7 cellular contexts compared by ENCODE assay signal in genomic region chr9:35771524-35771923, GRCh38. TPM values are rescaled to one million over a fixed set of nuclear protein-coding genes. Genes with fewer than 3 reads are reported as not detected.
DNase-seq lines count a peak whose midpoint lies in the region; ATAC-seq and TF ChIP-seq lines count a peak whose summit lies in the region.
"Had no signal": no experiment of that assay in that cellular context is flagged by ENCODE, and none has a peak within 500 bp of the region (broad histone marks: within the 10 kb centered on the region; RNA-seq: fewer than 3 reads in every experiment).

No MANE protein-coding gene starts in this region.

- no peaks in the 10 kb centered on the region for H3K9me2 ChIP-seq in OCI-LY7 (ENCODE audit: insufficient read depth, low read length)

- H3K4me2 ChIP-seq in OCI-LY7 (ENCODE audit: low read length) = peak overlapping the region; percentile 4; the same call in 1 of the 2 replicates

- no peak for TF ChIP-seq CTCF in OCI-LY7 (conservative IDR thresholded peaks at IDR 0.05; ENCODE audit: low read length)

- no peaks in the 10 kb centered on the region for H3K9me3 ChIP-seq in OCI-LY7 (ENCODE audit: low read length)

- intact Hi-C loops in OCI-LY7 (cut with micrococcal nuclease; ENCODE audit: unreplicated experiment) = no loop called here
- intact Hi-C loops in left colon (cut with DNase I, micrococcal nuclease) = no loop called here

- H3K36me3 ChIP-seq in OCI-LY7 (ENCODE audit: insufficient read depth, low read length) = no peaks in the 10 kb centered on the region

- no peak overlapping the region for H3K4me3 ChIP-seq in OCI-LY7 (ENCODE audit: low read depth, low read length, poor library complexity, severe bottlenecking)

- no peaks in the 10 kb centered on the region for H4K20me1 ChIP-seq in OCI-LY7 (ENCODE audit: insufficient read depth, low read length)

- no peak overlapping the region for H3K27ac ChIP-seq in OCI-LY7 (ENCODE audit: low read depth, low read length, poor library complexity, severe bottlenecking)

- CTCF ChIA-PET in OCI-LY7 (lab: Charles Lee; ENCODE audit: unreplicated experiment) = no interaction called here

- DNase-seq in DMS53 treated with DMSO at 0.1 percent for 48 hours (lab: John Stamatoyannopoulos, UW; ENCODE audit: unreplicated experiment) (peak; percentile 16), OCI-LY7 (ENCODE audit: low spot score) (no peak), left colon (peak in 1 of 2 donors; percentile 38), NCI-H524 treated with DMSO at 0.1 percent for 48 hours (lab: John Stamatoyannopoulos, UW) (no peak)
- DNase-seq: CD8-positive, alpha-beta memory T cell had no signal

- POLR2A ChIA-PET in OCI-LY7 (lab: Charles Lee) = interaction anchor here (1.1 to 2.0 kb wide), 5 partner anchors 9 to 136 kb away, joined by 3 to 9 read pairs (median 5); partner anchors contain the start of genes GBA2 and RGP1

- H3K4me1 ChIP-seq in OCI-LY7 (ENCODE audit: insufficient read depth, low read length, poor library complexity, severe bottlenecking) = peaks cover 65% of the 10 kb centered on the region

- no peaks in the 10 kb centered on the region; the same call in 1 of the 2 replicates for H3K79me2 ChIP-seq in OCI-LY7 (ENCODE audit: insufficient read depth, low read depth, low read length)

- H2AFZ ChIP-seq in OCI-LY7 (ENCODE audit: low read length) = no peak overlapping the region

- peak; percentile 61 for ATAC-seq in left colon
- ATAC-seq in HG03108 (IDR thresholded peaks at IDR 0.05; ENCODE audit: unreplicated experiment) = no peak
- no peak for ATAC-seq in HG02798 (IDR thresholded peaks at IDR 0.05; ENCODE audit: poor library complexity, unreplicated experiment)

- no TSS peak for BruUV-seq in OCI-LY7 (replicated peaks; lab: Mats Ljungman, UMichigan)

RNA-seq across cellular contexts. Expression of gene MSMP, which starts 17.4 kb away (rescaled TPM):
- total RNA-seq in OCI-LY7 (2014; rRNA removed; shearing (Covaris generic)) = 0.67 and 2.3 TPM in 2 replicates
- total RNA-seq in OCI-LY7 (2022) = 4.1 and 4.4 TPM in 2 replicates
- not detected for total RNA-seq in left colon

RNA-seq across cellular contexts. Expression of gene NPR2, which starts 19.9 kb away (rescaled TPM):
- 3.0 and 9.8 TPM in 2 replicates for total RNA-seq in OCI-LY7 (2014; rRNA removed; shearing (Covaris generic))
- 3.5 and 4.7 TPM in 2 replicates for total RNA-seq in OCI-LY7 (2022)
- 1 to 10 TPM; 7.4 to 7.9 TPM for total RNA-seq in left colon

RNA-seq across cellular contexts. Expression of gene RGP1, which starts 22.4 kb away (rescaled TPM):
- 12.3 and 13.5 TPM in 2 replicates for total RNA-seq in OCI-LY7 (2014; rRNA removed; shearing (Covaris generic))
- total RNA-seq in OCI-LY7 (2022) (27.1 and 31.3 TPM in 2 replicates), left colon (10 to 100 TPM; 54.8 to 56.3 TPM)

RNA-seq across cellular contexts. Expression of gene GBA2, which starts 22.5 kb away (rescaled TPM):
- 66.0 and 75.4 TPM in 2 replicates for total RNA-seq in OCI-LY7 (2014; rRNA removed; shearing (Covaris generic))
- total RNA-seq in OCI-LY7 (2022) (68.2 and 70.4 TPM in 2 replicates), left colon (100 to 1,000 TPM; 179 to 186 TPM)

RNA-seq across cellular contexts. Expression of gene CREB3, which starts 39.1 kb away (rescaled TPM):
- 16.8 and 18.2 TPM in 2 replicates for total RNA-seq in OCI-LY7 (2014; rRNA removed; shearing (Covaris generic))
- total RNA-seq in OCI-LY7 (2022) (21.9 and 23.0 TPM in 2 replicates), left colon (10 to 100 TPM; 40.2 to 40.6 TPM)
